ENCODE assay signal across 20 cellular contexts in the genomic region with DNA sequence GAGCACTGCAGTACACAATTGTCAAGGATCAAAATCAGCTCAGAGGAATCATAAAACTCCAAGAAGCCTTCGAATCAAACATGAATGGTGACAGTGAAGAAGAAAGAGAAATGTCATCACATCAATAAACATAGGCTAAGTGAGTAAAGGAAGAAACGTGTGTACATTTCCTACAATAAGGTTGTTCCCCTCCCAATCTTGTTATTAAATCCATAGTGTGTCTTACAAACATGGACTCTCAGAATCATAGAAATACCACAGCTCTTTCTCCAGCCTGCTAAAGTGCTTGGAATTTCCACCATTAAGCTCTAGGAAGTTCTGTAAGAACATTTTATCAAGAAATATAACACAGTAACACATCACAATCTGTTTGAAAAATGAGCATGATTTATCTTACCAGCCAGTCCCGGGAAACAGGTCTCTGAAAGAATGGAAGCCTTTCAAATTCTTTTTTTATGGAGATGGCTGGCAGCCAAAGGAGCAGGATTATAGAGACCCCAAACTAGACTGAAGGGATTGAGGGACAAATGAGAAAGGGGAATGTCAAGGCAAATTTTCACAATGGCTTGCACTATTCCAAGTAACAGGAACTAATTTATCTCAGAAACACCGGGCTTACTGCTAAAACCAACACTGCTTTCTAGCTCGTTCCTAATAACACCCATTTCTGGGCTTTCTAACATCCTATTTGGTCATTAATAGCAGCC. TPM values are rescaled to one million over a fixed set of nuclear protein-coding genes. Genes with fewer than 3 reads are reported as not detected.
DNase-seq lines count a peak whose midpoint lies in the region; ATAC-seq, FAIRE-seq and TF ChIP-seq lines count a peak whose summit lies in the region.
"Had no signal": no experiment of that assay in that cellular context is flagged by ENCODE, and none has a peak within 500 bp of the region (broad histone marks: within the 10 kb centered on the region; RNA-seq: fewer than 3 reads in every experiment).

No MANE protein-coding gene starts in this region.

- FAIRE-seq in TTC549 (lab: Jason Lieb, UNC), result peak; percentile 97

- peaks cover 13% of the 10 kb centered on the region for H3K36me3 Mint-ChIP-seq in activated naive CD4-positive, alpha-beta T cell treated with anti-CD3 and anti-CD28 coated beads, Interleukin-2, amount 50 U/mL, for 24 hours
- no peaks in the 10 kb centered on the region for H3K36me3 Mint-ChIP-seq in mesothelial cell of epicardium

- H3K27me3 Mint-ChIP-seq in activated naive CD4-positive, alpha-beta T cell treated with anti-CD3 and anti-CD28 coated beads, Interleukin-2, amount 50 U/mL, for 24 hours, result no peaks in the 10 kb centered on the region
- H3K27me3 Mint-ChIP-seq in mesothelial cell of epicardium (ENCODE audit: low read depth), result peaks cover 6% of the 10 kb centered on the region
- H3K27me3 Mint-ChIP-seq: activated CD4-positive, alpha-beta memory T cell treated with anti-CD3 and anti-CD28 coated beads for 36 hours had no signal

- TF ChIP-seq POLR2A in transverse colon (IDR thresholded peaks at IDR 0.05), result no peak

- intact Hi-C loops in transverse colon (cut with DNase I; ENCODE audit: low total_unique reads), result no loop called here

- H3K4me1 Mint-ChIP-seq in activated naive CD4-positive, alpha-beta T cell treated with anti-CD3 and anti-CD28 coated beads, Interleukin-2, amount 50 U/mL, for 24 hours, result peaks cover 38% of the 10 kb centered on the region
- H3K4me1 Mint-ChIP-seq in mesothelial cell of epicardium, result peaks cover 53% of the 10 kb centered on the region

- in situ Hi-C loops in transverse colon (cut with MboI; ENCODE audit: low pct_ligation_motif_present in 1 of 4, low pct_unique_long_range_greater_than_20kb in 1 of 4, low sequenced_read_pairs in 3 of 4), result loop anchor here in 2 of 4 donors (10.0 kb wide), 2 partner anchors 148 to 158 kb away; no protein-coding TSS in a partner anchor

- no peak for TF ChIP-seq CTCF in mesothelial cell of epicardium (IDR thresholded peaks at IDR 0.05; ENCODE audit: unreplicated experiment)
- TF ChIP-seq CTCF in transverse colon (IDR thresholded peaks at IDR 0.05), result no peak

- no peak for DNase-seq in activated naive CD4-positive, alpha-beta T cell (lab: John Stamatoyannopoulos, UW)
- DNase-seq in mesothelial cell of epicardium (ENCODE audit: low spot score in 2 of 2, unreplicated experiment in 2 of 2) (no peak), transverse colon (no peak), NCI-H2081 (lab: John Stamatoyannopoulos, UW) (no peak)
- DNase-seq: activated CD4-positive, alpha-beta memory T cell treated with anti-CD3 and anti-CD28 coated beads for 36 hours; C1 segment of cervical spinal cord; DMS 273 treated with DMSO at 0.1 percent for 48 hours; esophagus squamous epithelium; GDM1; NCI-H1694 treated with DMSO at 0.1 percent for 48 hours; NCI-H446 treated with DMSO at 0.1 percent for 48 hours; stimulated activated CD4-positive, alpha-beta T cell treated with anti-CD3 and anti-CD28 coated beads, Interleukin-4, amount 100 ng/mL, for 4 hours; WERI-Rb-1 had no signal

- ATAC-seq in HG03457 (IDR thresholded peaks at IDR 0.05; ENCODE audit: unreplicated experiment) (no peak), HG03432 (IDR thresholded peaks at IDR 0.05; ENCODE audit: unreplicated experiment) (no peak)

- peak overlapping the region in 3 of 4 donors; percentile 18 to 68 (median 61) for H3K27ac ChIP-seq in transverse colon
- H3K27ac ChIP-seq: prostate gland, thoracic aorta, WERI-Rb-1 had no signal

- no peak overlapping the region for H3K4me3 Mint-ChIP-seq in activated naive CD4-positive, alpha-beta T cell treated with anti-CD3 and anti-CD28 coated beads, Interleukin-2, amount 50 U/mL, for 24 hours
- no peak overlapping the region for H3K4me3 Mint-ChIP-seq in mesothelial cell of epicardium
- H3K4me3 Mint-ChIP-seq: activated CD4-positive, alpha-beta memory T cell treated with anti-CD3 and anti-CD28 coated beads for 36 hours had no signal

- no peaks in the 10 kb centered on the region for H3K9me3 Mint-ChIP-seq in activated naive CD4-positive, alpha-beta T cell treated with anti-CD3 and anti-CD28 coated beads, Interleukin-2, amount 50 U/mL, for 24 hours
- no peaks in the 10 kb centered on the region for H3K9me3 Mint-ChIP-seq in mesothelial cell of epicardium
- H3K9me3 Mint-ChIP-seq: activated CD4-positive, alpha-beta memory T cell treated with anti-CD3 and anti-CD28 coated beads for 36 hours had no signal

- no peaks in the 10 kb centered on the region for H3K27me3 ChIP-seq in transverse colon
- H3K27me3 ChIP-seq: esophagus squamous epithelium had no signal

- H3K4me1 ChIP-seq in transverse colon, result peaks cover 4 to 26% (median 15%) of the 10 kb centered on the region in 4 donors
- H3K4me1 ChIP-seq: prostate gland had no signal

- no peaks in the 10 kb centered on the region for H3K9me3 ChIP-seq in transverse colon
- H3K9me3 ChIP-seq: esophagus squamous epithelium, prostate gland, thoracic aorta had no signal

- WGBS in transverse colon (ENCODE audit: low coverage in 1 of 2), 2 donors, result 43 to 50% methylated on average over 3 to 5 of the region's 5 CpGs

- no peak overlapping the region for H3K4me3 ChIP-seq in transverse colon
- H3K4me3 ChIP-seq: esophagus squamous epithelium, lung, prostate gland, thoracic aorta had no signal

- H3K27ac Mint-ChIP-seq in activated naive CD4-positive, alpha-beta T cell treated with anti-CD3 and anti-CD28 coated beads, Interleukin-2, amount 50 U/mL, for 24 hours, result peak overlapping the region; percentile 63
- peak overlapping the region; percentile 31 for H3K27ac Mint-ChIP-seq in mesothelial cell of epicardium
- H3K27ac Mint-ChIP-seq: activated CD4-positive, alpha-beta memory T cell treated with anti-CD3 and anti-CD28 coated beads for 36 hours had no signal

- TF ChIP-seq EP300 in transverse colon (IDR thresholded peaks at IDR 0.05; ENCODE audit: low read depth), result no peak

- no peaks in the 10 kb centered on the region for H3K36me3 ChIP-seq in transverse colon
- H3K36me3 ChIP-seq: esophagus squamous epithelium, prostate gland, thoracic aorta, WERI-Rb-1 had no signal

RNA-seq across cellular contexts. Expression of gene TNFAIP3, which starts 4.5 kb away (rescaled TPM):
- total RNA-seq in mesothelial cell of epicardium (64.0 to 76.2 TPM (median 68.9 TPM) in 3 replicates), transverse colon (10 to 100 TPM; 21.4 to 46.8 (median 36.3) TPM)
